ENCODE assay signal across 25 cellular contexts in genomic region chr10:91188889-91189288, GRCh38. TPM values are rescaled to one million over a fixed set of nuclear protein-coding genes. Genes with fewer than 3 reads are reported as not detected.
DNase-seq lines count a peak whose midpoint lies in the region; ATAC-seq and TF ChIP-seq lines count a peak whose summit lies in the region.
"Had no signal": no experiment of that assay in that cellular context is flagged by ENCODE, and none has a peak within 500 bp of the region (broad histone marks: within the 10 kb centered on the region; RNA-seq: fewer than 3 reads in every experiment).

No MANE protein-coding gene starts in this region.

- peaks cover 0 to 3% of the 10 kb centered on the region in 2 donors for H3K4me1 ChIP-seq in neuronal stem cell (ENCODE audit: control insufficient read depth in 2 of 2, insufficient read depth in 1 of 2, low read depth in 1 of 2, low read length in 2 of 2)
- no peaks in the 10 kb centered on the region for H3K4me1 ChIP-seq in Caco-2
- peaks cover 3% of the 10 kb centered on the region; the same call in 1 of the 2 replicates for H3K4me1 ChIP-seq in BE2C
- H3K4me1 ChIP-seq: SJCRH30 had no signal

- CTCF ChIA-PET in Caco-2 (lab: Charles Lee), result interaction anchor here (0.5 kb wide), 1 partner anchor 25 kb away, joined by 4 read pairs; no protein-coding TSS in a partner anchor

- H3K14ac ChIP-seq in neuronal stem cell (ENCODE audit: low read length), result no peak overlapping the region

- H3K23ac ChIP-seq in neuronal stem cell (ENCODE audit: low read depth, low read length, poor library complexity), result no peak overlapping the region

- DNase-seq in stimulated activated naive CD8-positive, alpha-beta T cell treated with anti-CD3 and anti-CD28 coated beads, Interleukin-15, amount 100 ng/mL, for 72 hours, result no peak
- DNase-seq in epithelial cell of esophagus (ENCODE audit: low read depth) (peak; percentile 59), neuronal stem cell (ENCODE audit: low spot score) (no peak), RKO (ENCODE audit: low spot score) (no peak), Caco-2 (no peak), BE2C (no peak)
- DNase-seq: 8988T, COR-L47, DMS 273 treated with DMSO at 0.1 percent for 48 hours, DMS79 treated with DMSO at 0.1 percent for 48 hours, GM23248, H9, NCI-H1105 treated with DMSO at 0.1 percent for 48 hours, NCI-H1694, NCI-H2081, NCI-H2171 treated with DMSO at 0.1 percent for 48 hours, NCI-H524 treated with DMSO at 0.1 percent for 48 hours, NCI-H82, Peyer's patch, SJCRH30 had no signal

- no peak overlapping the region for H2BK120ac ChIP-seq in neuronal stem cell (ENCODE audit: low read depth, low read length)

- H3K4me3 Mint-ChIP-seq in stimulated activated naive CD8-positive, alpha-beta T cell treated with anti-CD3 and anti-CD28 coated beads, Interleukin-15, Interleukin-2, amounts not matched to agents 100 ng/mL and 50 ng/mL, for 24 hours, result no peak overlapping the region
- no peak overlapping the region for H3K4me3 Mint-ChIP-seq in stimulated activated naive CD8-positive, alpha-beta T cell treated with anti-CD3 and anti-CD28 coated beads, Interleukin-15, amount 100 ng/mL, for 72 hours
- no peak overlapping the region for H3K4me3 Mint-ChIP-seq in Caco-2 (ENCODE audit: unreplicated experiment)
- H3K4me3 Mint-ChIP-seq: H9 had no signal

- H3K18ac ChIP-seq in neuronal stem cell (ENCODE audit: low read length), result no peak overlapping the region

- intact Hi-C loops in Caco-2 (cut with micrococcal nuclease; ENCODE audit: unreplicated experiment), result no loop called here

- H2AFZ ChIP-seq in neuronal stem cell (ENCODE audit: low read length), result no peak overlapping the region
- H2AFZ ChIP-seq: GM23248 had no signal

- no TSS peak for BruUV-seq in Caco-2 (replicated peaks; lab: Mats Ljungman, UMichigan)

- H3K36me3 ChIP-seq in neuronal stem cell (replicated peaks in 1 of 2; ENCODE audit: control insufficient read depth in 2 of 2, insufficient read depth in 2 of 2, low read length in 2 of 2) (no peaks in the 10 kb centered on the region), Caco-2 (ENCODE audit: control insufficient read depth, insufficient read depth, low read length) (no peaks in the 10 kb centered on the region), BE2C (no peaks in the 10 kb centered on the region)
- H3K36me3 ChIP-seq: Peyer's patch, SJCRH30 had no signal

- H3K27me3 ChIP-seq in neuronal stem cell (ENCODE audit: control insufficient read depth in 3 of 3, insufficient read depth in 3 of 3, low read depth in 1 of 3, low read length in 3 of 3), result no peaks in the 10 kb centered on the region
- no peaks in the 10 kb centered on the region for H3K27me3 ChIP-seq in Caco-2 (replicated peaks; ENCODE audit: control insufficient read depth, insufficient read depth, low read length)
- H3K27me3 ChIP-seq in BE2C, result no peaks in the 10 kb centered on the region
- H3K27me3 ChIP-seq: Peyer's patch, SJCRH30 had no signal

- POLR2A ChIA-PET in Caco-2 (lab: Charles Lee), result no interaction called here

- no peak for ATAC-seq in stimulated activated naive CD8-positive, alpha-beta T cell treated with anti-CD3 and anti-CD28 coated beads, Interleukin-15, amount 100 ng/mL, for 72 hours
- no peak for ATAC-seq in GM21723 (IDR thresholded peaks at IDR 0.05; ENCODE audit: unreplicated experiment)
- ATAC-seq: GM12878 had no signal

- no peak overlapping the region for H2BK5ac ChIP-seq in neuronal stem cell (ENCODE audit: low read length)

- peaks cover 3% of the 10 kb centered on the region for H3K9me3 Mint-ChIP-seq in stimulated activated naive CD8-positive, alpha-beta T cell treated with anti-CD3 and anti-CD28 coated beads, Interleukin-15, Interleukin-2, amounts not matched to agents 100 ng/mL and 50 ng/mL, for 24 hours
- H3K9me3 Mint-ChIP-seq in stimulated activated naive CD8-positive, alpha-beta T cell treated with anti-CD3 and anti-CD28 coated beads, Interleukin-15, amount 100 ng/mL, for 72 hours, result peaks cover 0 to 8% of the 10 kb centered on the region in 2 donors
- H3K9me3 Mint-ChIP-seq in Caco-2 (ENCODE audit: unreplicated experiment), result no peaks in the 10 kb centered on the region
- H3K9me3 Mint-ChIP-seq: H9 had no signal

- H3K9me3 ChIP-seq in neuronal stem cell (replicated peaks in 1 of 2; ENCODE audit: control insufficient read depth in 2 of 2, insufficient read depth in 1 of 2, low read depth in 1 of 2, low read length in 2 of 2) (peaks cover 0 to 14% of the 10 kb centered on the region in 2 donors), Caco-2 (no peaks in the 10 kb centered on the region), BE2C (no peaks in the 10 kb centered on the region)
- H3K9me3 ChIP-seq: Peyer's patch, SJCRH30 had no signal

- no peak overlapping the region for H3K4ac ChIP-seq in neuronal stem cell (ENCODE audit: low read length)

- H3K9ac ChIP-seq in neuronal stem cell (ENCODE audit: low read depth, low read length, poor library complexity), result peak overlapping the region; percentile 10
- H3K9ac ChIP-seq: GM23248, KMS-11 had no signal

- H3K79me1 ChIP-seq in neuronal stem cell (ENCODE audit: low read depth, low read length), result no peaks in the 10 kb centered on the region

- H4K91ac ChIP-seq in neuronal stem cell (ENCODE audit: low read depth, low read length, poor library complexity), result no peak overlapping the region

- H3K4me3 ChIP-seq in epithelial cell of esophagus (ENCODE audit: low read length) (no peak overlapping the region), neuronal stem cell (ENCODE audit: low read length in 2 of 2) (no peak overlapping the region), Caco-2 (ENCODE audit: low read depth, low read length) (no peak overlapping the region), BE2C (ENCODE audit: low read depth, low read length) (no peak overlapping the region)
- H3K4me3 ChIP-seq: GM12878, GM23248, Peyer's patch, SJCRH30 had no signal

- H3K4me2 ChIP-seq in neuronal stem cell (ENCODE audit: insufficient read depth, low read length, poor library complexity, severe bottlenecking), result no peak overlapping the region
- H3K4me2 ChIP-seq: KMS-11 had no signal

- H3K4me1 Mint-ChIP-seq in stimulated activated naive CD8-positive, alpha-beta T cell treated with anti-CD3 and anti-CD28 coated beads, Interleukin-15, Interleukin-2, amounts not matched to agents 100 ng/mL and 50 ng/mL, for 24 hours (ENCODE audit: low read depth), result peaks cover 79% of the 10 kb centered on the region
- peaks cover 84% of the 10 kb centered on the region for H3K4me1 Mint-ChIP-seq in stimulated activated naive CD8-positive, alpha-beta T cell treated with anti-CD3 and anti-CD28 coated beads, Interleukin-15, amount 100 ng/mL, for 72 hours
- no peaks in the 10 kb centered on the region for H3K4me1 Mint-ChIP-seq in Caco-2 (ENCODE audit: low read depth, unreplicated experiment)

- no peaks in the 10 kb centered on the region for H3K27me3 Mint-ChIP-seq in stimulated activated naive CD8-positive, alpha-beta T cell treated with anti-CD3 and anti-CD28 coated beads, Interleukin-15, Interleukin-2, amounts not matched to agents 100 ng/mL and 50 ng/mL, for 24 hours
- H3K27me3 Mint-ChIP-seq in stimulated activated naive CD8-positive, alpha-beta T cell treated with anti-CD3 and anti-CD28 coated beads, Interleukin-15, amount 100 ng/mL, for 72 hours, result no peaks in the 10 kb centered on the region
- H3K27me3 Mint-ChIP-seq in Caco-2 (ENCODE audit: insufficient read depth, unreplicated experiment), result peaks cover 13% of the 10 kb centered on the region

- no peak overlapping the region for H2BK12ac ChIP-seq in neuronal stem cell (ENCODE audit: low read length)

- no peak overlapping the region for H3K27ac ChIP-seq in neuronal stem cell (replicated peaks; ENCODE audit: low read length)
- H3K27ac ChIP-seq: C4-2B, KMS-11, Peyer's patch, SJCRH30 had no signal

- TF ChIP-seq CTCF in epithelial cell of esophagus (IDR thresholded peaks at IDR 0.05; ENCODE audit: insufficient read depth, low read depth, low read length, missing control alignments) (no peak), Caco-2 (IDR thresholded peaks at IDR 0.05; ENCODE audit: insufficient read depth in 1 of 2, low read depth in 1 of 2, low read length in 1 of 2, severe bottlenecking in 1 of 2, unreplicated experiment in 1 of 2) (no peak), BE2C (IDR thresholded peaks at IDR 0.05; ENCODE audit: low read depth, low read length) (no peak)

- H2AK5ac ChIP-seq in neuronal stem cell (ENCODE audit: low read depth, low read length), result no peak overlapping the region

- no peak overlapping the region for H4K8ac ChIP-seq in neuronal stem cell (ENCODE audit: low read depth, low read length)

- peak overlapping the region; percentile 16 for H3K27ac Mint-ChIP-seq in stimulated activated naive CD8-positive, alpha-beta T cell treated with anti-CD3 and anti-CD28 coated beads, Interleukin-15, Interleukin-2, amounts not matched to agents 100 ng/mL and 50 ng/mL, for 24 hours
- no peak overlapping the region for H3K27ac Mint-ChIP-seq in stimulated activated naive CD8-positive, alpha-beta T cell treated with anti-CD3 and anti-CD28 coated beads, Interleukin-15, amount 100 ng/mL, for 72 hours
- H3K27ac Mint-ChIP-seq in Caco-2 (ENCODE audit: unreplicated experiment), result no peak overlapping the region
- H3K27ac Mint-ChIP-seq: H9 had no signal

- H2BK15ac ChIP-seq in neuronal stem cell (ENCODE audit: low read length), result no peak overlapping the region

- H3K36me3 Mint-ChIP-seq in stimulated activated naive CD8-positive, alpha-beta T cell treated with anti-CD3 and anti-CD28 coated beads, Interleukin-15, Interleukin-2, amounts not matched to agents 100 ng/mL and 50 ng/mL, for 24 hours (ENCODE audit: low read depth), result peaks cover 16% of the 10 kb centered on the region
- H3K36me3 Mint-ChIP-seq in Caco-2 (ENCODE audit: insufficient read depth, unreplicated experiment), result no peaks in the 10 kb centered on the region

RNA-seq across cellular contexts. Expression of gene PCGF5, which starts 31.6 kb away (rescaled TPM):
- 9.6 TPM for polyA plus RNA-seq in neuronal stem cell (2013, experiment 1 of 2)
- 9.4 TPM for polyA plus RNA-seq in neuronal stem cell (2013, experiment 2 of 2)
- 9.6 and 12.0 TPM in 2 replicates for total RNA-seq in Caco-2 (2022)
- 4.0 TPM for polyA plus RNA-seq in BE2C (2012; ENCODE audit: insufficient read depth, insufficient read length, low read depth)
